In the genomic region with DNA sequence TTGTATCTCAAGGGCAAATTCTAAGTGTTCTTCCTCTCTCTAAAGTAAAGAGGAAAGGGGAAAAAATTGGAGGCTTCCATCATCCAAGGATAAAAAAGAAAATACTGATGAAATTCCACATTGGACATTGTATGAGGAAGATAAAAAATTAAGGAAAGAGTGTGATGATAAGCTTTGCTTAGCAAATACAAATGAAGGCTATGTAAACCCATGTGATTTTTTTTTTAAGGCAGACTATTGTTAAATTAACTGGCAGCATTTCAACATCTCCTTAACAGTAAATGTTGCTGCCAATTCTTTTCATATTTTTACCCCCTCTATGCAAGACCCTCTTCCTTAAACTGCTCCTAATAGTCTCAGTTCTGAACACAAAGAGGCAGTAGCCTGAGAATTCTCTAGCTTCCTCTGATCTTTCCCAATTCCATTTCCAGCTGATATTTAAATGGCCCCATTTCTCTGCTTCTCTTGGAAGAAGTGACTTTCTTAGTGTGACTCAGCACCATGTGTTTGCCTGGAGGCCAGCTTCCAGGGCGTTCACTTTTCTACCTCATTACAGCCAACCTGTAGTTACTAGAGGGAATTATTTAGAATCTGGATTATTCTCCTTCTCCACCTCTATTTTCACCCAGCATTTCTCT, we compare ENCODE assay signal across 9 cellular contexts.
DNase-seq lines count a peak whose midpoint lies in the region; ATAC-seq, FAIRE-seq and TF ChIP-seq lines count a peak whose summit lies in the region.
"Had no signal": no experiment of that assay in that cellular context is flagged by ENCODE, and none has a peak within 500 bp of the region (broad histone marks: within the 10 kb centered on the region; RNA-seq: fewer than 3 reads in every experiment).

No MANE protein-coding gene starts in this region.

- TF ChIP-seq CTCF in gastroesophageal sphincter (IDR thresholded peaks at IDR 0.05) (no peak), sigmoid colon (IDR thresholded peaks at IDR 0.05) (no peak)

- H3K9me3 ChIP-seq in gastroesophageal sphincter (no peaks in the 10 kb centered on the region), sigmoid colon (no peaks in the 10 kb centered on the region)

- TF ChIP-seq EP300 in gastroesophageal sphincter (IDR thresholded peaks at IDR 0.05), result no peak
- TF ChIP-seq EP300 in sigmoid colon (IDR thresholded peaks at IDR 0.05), result no peak

- H3K4me3 ChIP-seq in gastroesophageal sphincter (no peak overlapping the region), sigmoid colon (no peak overlapping the region)

- H3K36me3 ChIP-seq in gastroesophageal sphincter, result no peaks in the 10 kb centered on the region
- no peaks in the 10 kb centered on the region for H3K36me3 ChIP-seq in sigmoid colon

- TF ChIP-seq POLR2A in H54 (IDR thresholded peaks at IDR 0.05; ENCODE audit: low read depth, low read length) (no peak), gastroesophageal sphincter (IDR thresholded peaks at IDR 0.05) (no peak), sigmoid colon (IDR thresholded peaks at IDR 0.05) (no peak)

- WGBS in gastroesophageal sphincter (ENCODE audit: low coverage in 1 of 2), 2 donors, result 25 to 37% methylated on average over 1 of the region's 1 CpG
- 58 to 73% methylated on average over 1 of the region's 1 CpG for WGBS in sigmoid colon, 2 donors

- no peaks in the 10 kb centered on the region for H3K4me1 ChIP-seq in gastroesophageal sphincter
- H3K4me1 ChIP-seq in sigmoid colon, result no peaks in the 10 kb centered on the region

- peak; percentile 94 for FAIRE-seq in H54 (lab: Jason Lieb, UNC)

- in situ Hi-C loops in SK-MEL-5 (cut with HindIII; ENCODE audit: low pct_unique_long_range_greater_than_20kb, low sequenced_read_pairs), result no loop called here

- H3K27me3 ChIP-seq in gastroesophageal sphincter (no peaks in the 10 kb centered on the region), sigmoid colon (no peaks in the 10 kb centered on the region)

- peak overlapping the region in 1 of 4 donors; percentile 20 for H3K27ac ChIP-seq in gastroesophageal sphincter
- peak overlapping the region in 1 of 4 donors; percentile 21 for H3K27ac ChIP-seq in sigmoid colon

- peak; percentile 82 for ATAC-seq in gastroesophageal sphincter
- ATAC-seq in HG02798 (IDR thresholded peaks at IDR 0.05; ENCODE audit: poor library complexity, unreplicated experiment), result no peak
- no peak for ATAC-seq in GM18520 (IDR thresholded peaks at IDR 0.05; ENCODE audit: unreplicated experiment)

- intact Hi-C loops in sigmoid colon (cut with DNase I), result loop anchor here (10.0 kb wide), 2 partner anchors 315 to 1075 kb away; no protein-coding TSS in a partner anchor

- DNase-seq in H54 (ENCODE audit: insufficient read length, low spot score) (peak; percentile 54), SK-MEL-5 (ENCODE audit: low read depth, low spot score) (peak; percentile 68), sigmoid colon (peak; percentile 70), NCI-H524 treated with DMSO at 0.1 percent for 48 hours (lab: John Stamatoyannopoulos, UW) (no peak), NCI-H1417 treated with DMSO at 0.1 percent for 48 hours (lab: John Stamatoyannopoulos, UW) (no peak)
- DNase-seq: nephron progenitor cell had no signal

Comparison
In these comparisons a context has a peak if more than half of its experiments do, and no peak if none do; other contexts are left out.
1. DNase-seq: peak in H54 (single experiment), SK-MEL-5 (single experiment) and sigmoid colon (single experiment); none in NCI-H524 treated with DMSO at 0.1 percent for 48 hours (single experiment) and NCI-H1417 treated with DMSO at 0.1 percent for 48 hours (single experiment).